ENCODE assay signal across 13 cellular contexts in genomic region chr4:65943076-65943475, GRCh38.
A peak's percentile ranks its signal among the peaks of the same experiment; 100 is the strongest.
DNase-seq lines count a peak whose midpoint lies in the region; ATAC-seq and TF ChIP-seq lines count a peak whose summit lies in the region.
"Had no signal": no experiment of that assay in that cellular context is flagged by ENCODE, and none has a peak within 500 bp of the region (broad histone marks: within the 10 kb centered on the region; RNA-seq: fewer than 3 reads in every experiment).

No MANE protein-coding gene starts in this region.

- H3K36me3 Mint-ChIP-seq in CD4-positive, alpha-beta T cell (ENCODE audit: low read depth) = no peaks in the 10 kb centered on the region

- CTCF ChIA-PET in CD4-positive, alpha-beta T cell (lab: Charles Lee) = no interaction called here

- no peak overlapping the region for H3K27ac Mint-ChIP-seq in CD4-positive, alpha-beta T cell
- H3K27ac Mint-ChIP-seq: activated CD8-positive, alpha-beta T cell treated with anti-CD3 and anti-CD28 coated beads, Interleukin-2, amount 10 ng/mL, durations not matched to agents 7 days and 5 days; nephron had no signal

- no peak overlapping the region for H3K4me3 Mint-ChIP-seq in CD4-positive, alpha-beta T cell
- H3K4me3 Mint-ChIP-seq: activated CD8-positive, alpha-beta T cell treated with anti-CD3 and anti-CD28 coated beads, Interleukin-2, amount 10 ng/mL, durations not matched to agents 7 days and 5 days; nephron had no signal

- H3K4me1 Mint-ChIP-seq in CD4-positive, alpha-beta T cell (ENCODE audit: low read depth) = no peaks in the 10 kb centered on the region
- H3K4me1 Mint-ChIP-seq: nephron had no signal

- ATAC-seq in CD4-positive, alpha-beta T cell (ENCODE audit: poor library complexity) = no peak
- no peak for ATAC-seq in left colon
- ATAC-seq: activated CD8-positive, alpha-beta T cell treated with anti-CD3 and anti-CD28 coated beads, Interleukin-2, amount 10 ng/mL, durations not matched to agents 7 days and 5 days; gastroesophageal sphincter; Panc1 had no signal

- DNase-seq in DMS53 treated with DMSO at 0.1 percent for 48 hours (lab: John Stamatoyannopoulos, UW; ENCODE audit: unreplicated experiment) = peak; percentile 14
- DNase-seq in LoVo (ENCODE audit: low spot score) = peak; percentile 66
- peak; percentile 81 for DNase-seq in astrocyte of the spinal cord (ENCODE audit: low read depth, low spot score)
- DNase-seq in kidney glomerular epithelial cell (lab: John Stamatoyannopoulos, UW) = peak; percentile 76
- DNase-seq in T-helper 9 cell = no peak
- no peak for DNase-seq in GM19240 (ENCODE audit: insufficient read length, low spot score)
- DNase-seq in CD4-positive, alpha-beta T cell = no peak
- no peak for DNase-seq in left colon
- DNase-seq: activated CD8-positive, alpha-beta T cell treated with anti-CD3 and anti-CD28 coated beads, Interleukin-2, amount 10 ng/mL, durations not matched to agents 7 days and 5 days; amniotic stem cell had no signal

- POLR2A ChIA-PET in CD4-positive, alpha-beta T cell (lab: Charles Lee) = no interaction called here

- H3K27me3 Mint-ChIP-seq in CD4-positive, alpha-beta T cell = no peaks in the 10 kb centered on the region

- H3K4me3 ChIP-seq in astrocyte of the spinal cord (ENCODE audit: low read depth, low read length) = no peak overlapping the region
- H3K4me3 ChIP-seq: gastroesophageal sphincter had no signal

- no peaks in the 10 kb centered on the region for H3K9me3 Mint-ChIP-seq in CD4-positive, alpha-beta T cell
- H3K9me3 Mint-ChIP-seq: nephron had no signal

- intact Hi-C loops in CD4-positive, alpha-beta T cell (cut with DNase I, micrococcal nuclease) = no loop called here
- intact Hi-C loops in left colon (cut with DNase I, micrococcal nuclease) = no loop called here

- no peaks in the 10 kb centered on the region for H3K9me3 ChIP-seq in CD4-positive, alpha-beta T cell (ENCODE audit: control insufficient read depth, low read length)
- H3K9me3 ChIP-seq: gastroesophageal sphincter had no signal

- TF ChIP-seq CTCF in astrocyte of the spinal cord (IDR thresholded peaks at IDR 0.05; ENCODE audit: low read depth, low read length) = peak; percentile 4
- TF ChIP-seq CTCF in CD4-positive, alpha-beta T cell (IDR thresholded peaks at IDR 0.05) = no peak

- no peaks in the 10 kb centered on the region for H3K27me3 ChIP-seq in CD4-positive, alpha-beta T cell (ENCODE audit: control insufficient read depth, insufficient read depth, low read length)
- H3K27me3 ChIP-seq: gastroesophageal sphincter had no signal

- in situ Hi-C loops in astrocyte of the spinal cord (cut with HindIII; ENCODE audit: low sequenced_read_pairs) = no loop called here

- H3K27ac ChIP-seq in CD4-positive, alpha-beta T cell (ENCODE audit: low read depth, low read length) = no peak overlapping the region
- H3K27ac ChIP-seq: gastroesophageal sphincter had no signal

Comparison
In these comparisons a context has a peak if more than half of its experiments do, and no peak if none do; other contexts are left out.
1. DNase-seq: peak in DMS53 treated with DMSO at 0.1 percent for 48 hours (single experiment), LoVo (single experiment), astrocyte of the spinal cord (single experiment) and kidney glomerular epithelial cell (single experiment); none in T-helper 9 cell (single experiment), GM19240 (single experiment), CD4-positive, alpha-beta T cell (0 of 10) and left colon (0 of 2).